In genomic region chr19:48994035-48994386, GRCh38 we compare ENCODE assay signal across 9 cellular contexts. TPM values are rescaled to one million over a fixed set of nuclear protein-coding genes. Genes with fewer than 3 reads are reported as not detected.
DNase-seq lines count a peak whose midpoint lies in the region; ATAC-seq, FAIRE-seq and TF ChIP-seq lines count a peak whose summit lies in the region.
"Had no signal": no experiment of that assay in that cellular context is flagged by ENCODE, and none has a peak within 500 bp of the region (broad histone marks: within the 10 kb centered on the region; RNA-seq: fewer than 3 reads in every experiment).

No MANE protein-coding gene starts in this region.

- DNase-seq in A673 (ENCODE audit: low spot score) = no peak
- DNase-seq in IMR-90 = no peak
- no peak for DNase-seq in cardiac fibroblast (ENCODE audit: low read depth in 2 of 2)
- no peak for DNase-seq in HTR-8/SVneo (ENCODE audit: insufficient read length, low spot score)

- intact Hi-C loops in A673 (cut with micrococcal nuclease; ENCODE audit: unreplicated experiment) (loop anchor here (5.0 kb wide), 1 partner anchor 218 kb away; no protein-coding TSS in a partner anchor), IMR-90 (cut with micrococcal nuclease) (loop anchor here (5.0 to 10.0 kb wide), 3 partner anchors 63 to 211 kb away; partner anchors contain the start of genes CGB7 and KCNA7)

- no peak overlapping the region for H2BK120ac ChIP-seq in IMR-90 (ENCODE audit: low read depth, low read length)

- no peak for FAIRE-seq in HTR-8/SVneo (lab: Jason Lieb, UNC)

- H2BK5ac ChIP-seq in IMR-90 (ENCODE audit: low read depth, low read length, poor library complexity, severe bottlenecking) = peak overlapping the region; percentile 40

- peak overlapping the region; percentile 88 for H2AFZ ChIP-seq in IMR-90 (replicated peaks; ENCODE audit: low read length, poor library complexity)

- H3K4ac ChIP-seq in IMR-90 (ENCODE audit: low read depth, low read length) = peak overlapping the region; percentile 11

- peak overlapping the region; percentile 65 for H3K9ac ChIP-seq in IMR-90 (ENCODE audit: low read depth, low read length)
- peak overlapping the region; percentile 98 for H3K9ac ChIP-seq in mucosa of stomach (ENCODE audit: low read length)

- H3K27me3 ChIP-seq in A673 (replicated peaks; ENCODE audit: insufficient read depth, low read depth, low read length, poor library complexity) = no peaks in the 10 kb centered on the region
- H3K27me3 ChIP-seq in IMR-90 (ENCODE audit: control insufficient read depth, insufficient read depth, low read length) = no peaks in the 10 kb centered on the region
- no peaks in the 10 kb centered on the region for H3K27me3 ChIP-seq in mucosa of stomach (ENCODE audit: control insufficient read depth, insufficient read depth, low read length)

- H3K4me1 ChIP-seq in A673 (ENCODE audit: insufficient read depth, low read length, poor library complexity, severe bottlenecking) (peaks cover 14% of the 10 kb centered on the region), IMR-90 (ENCODE audit: control insufficient read depth, insufficient read depth, low read length) (peaks cover 12% of the 10 kb centered on the region), mucosa of stomach (ENCODE audit: control insufficient read depth, insufficient read depth, low read length) (peaks cover 9% of the 10 kb centered on the region)

- no CpG with 5 or more reads among the region's 13 CpGs for WGBS in IMR-90 (ENCODE audit: extremely low coverage in 2 of 2, insufficient read length in 1 of 2), 2 experiments

- H3K79me1 ChIP-seq in IMR-90 (ENCODE audit: low read depth in 1 of 2, low read length in 2 of 2) = peaks cover 11 to 72% of the 10 kb centered on the region in 2 experiments

- H3K56ac ChIP-seq in IMR-90 (ENCODE audit: extremely low read depth, insufficient read depth, low read length) = peak overlapping the region; percentile 68

- 0 out of 2 replicates have a peak overlapping the region, but pooled peaks have one; percentile 29 for H3K14ac ChIP-seq in IMR-90 (replicated peaks; ENCODE audit: low read depth, low read length)

- no peak overlapping the region; the same call in 2 of the 3 replicates for H2BK15ac ChIP-seq in IMR-90 (ENCODE audit: low read depth, low read length)

- TF ChIP-seq POLR2A in IMR-90 (IDR thresholded peaks at IDR 0.05; ENCODE audit: low read depth, low read length) = no peak

- POLR2A ChIA-PET in A673 (lab: Charles Lee; ENCODE audit: low non-redundant PET) = interaction anchor here (0.6 kb wide), 1 partner anchor 14 kb away, joined by 14 read pairs; no protein-coding TSS in a partner anchor
- POLR2A ChIA-PET in IMR-90 (lab: Charles Lee; ENCODE audit: unreplicated experiment) = no interaction called here

- ATAC-seq in IMR-90 (ENCODE audit: low read depth) (no peak), HG03442 (IDR thresholded peaks at IDR 0.05; ENCODE audit: unreplicated experiment) (no peak), HG03025 (IDR thresholded peaks at IDR 0.05; ENCODE audit: low FRiP score, unreplicated experiment) (no peak), HG03159 (IDR thresholded peaks at IDR 0.05; ENCODE audit: unreplicated experiment) (no peak)

- in situ Hi-C loops in IMR-90 (cut with MboI; ENCODE audit: low sequenced_read_pairs) = no loop called here

- peak overlapping the region; percentile 98 for H3K4me2 ChIP-seq in IMR-90 (ENCODE audit: low read depth, low read length)

- H4K20me1 ChIP-seq in IMR-90 (ENCODE audit: insufficient read depth, low read length) = peaks cover 27% of the 10 kb centered on the region

- H4K5ac ChIP-seq in IMR-90 (ENCODE audit: low read depth, low read length) = no peak overlapping the region; the same call in 1 of the 2 replicates

- TF ChIP-seq RAD21 in IMR-90 (IDR thresholded peaks at IDR 0.05; ENCODE audit: low read length) = no peak

- H3K36me3 ChIP-seq in A673 (ENCODE audit: insufficient read depth, low read length, poor library complexity, severe bottlenecking) (peaks cover 5% of the 10 kb centered on the region), IMR-90 (ENCODE audit: control insufficient read depth, insufficient read depth, low read length) (peaks cover 8% of the 10 kb centered on the region; the same call in 1 of the 2 replicates), mucosa of stomach (ENCODE audit: control insufficient read depth, insufficient read depth, low read length) (no peaks in the 10 kb centered on the region)

- BruUV-seq in A673 (replicated peaks; lab: Mats Ljungman, UMichigan) (no TSS peak), IMR-90 (replicated peaks; lab: Mats Ljungman, UMichigan) (no TSS peak)

- peak overlapping the region; percentile 37 to 72 for H4K8ac ChIP-seq in IMR-90 (ENCODE audit: low read depth in 2 of 2, low read length in 2 of 2)

- H2AK9ac ChIP-seq in IMR-90 (replicated peaks; ENCODE audit: low read depth, low read length, poor library complexity) = peak overlapping the region; percentile 95

- H2BK20ac ChIP-seq in IMR-90 (ENCODE audit: low read depth, low read length) = no peak overlapping the region

- dilution Hi-C loops in IMR-90 (cut with HindIII; ENCODE audit: low sequenced_read_pairs, unreplicated experiment) = no loop called here

- H3K23ac ChIP-seq in IMR-90 (ENCODE audit: low read depth, low read length) = peak overlapping the region; percentile 63

- H3K4me3 ChIP-seq in A673 (ENCODE audit: low read depth, low read length, poor library complexity, severe bottlenecking) = peak overlapping the region; percentile 79
- H3K4me3 ChIP-seq in IMR-90 (ENCODE audit: insufficient read depth, low read depth, low read length) = peak overlapping the region; percentile 62
- peak overlapping the region; percentile 82 to 90 for H3K4me3 ChIP-seq in cardiac fibroblast (replicated peaks in 1 of 2; ENCODE audit: low read depth in 2 of 2, low read length in 2 of 2)
- H3K4me3 ChIP-seq in mucosa of stomach (ENCODE audit: low read length) = peak overlapping the region; percentile 48

- no peak for TF ChIP-seq CTCF in A673 (conservative IDR thresholded peaks at IDR 0.05; ENCODE audit: low read depth, low read length)
- TF ChIP-seq CTCF in IMR-90 (conservative IDR thresholded peaks at IDR 0.05; ENCODE audit: low read depth, low read length) = no peak
- no peak for TF ChIP-seq CTCF in cardiac fibroblast (IDR thresholded peaks at IDR 0.05; ENCODE audit: low read depth, low read length)

- H3K9me3 ChIP-seq in A673 (ENCODE audit: low read depth, low read length, poor library complexity, severe bottlenecking) = no peaks in the 10 kb centered on the region
- H3K9me3 ChIP-seq in IMR-90 (ENCODE audit: control insufficient read depth, insufficient read depth, low read length) = no peaks in the 10 kb centered on the region
- H3K9me3 ChIP-seq in mucosa of stomach (ENCODE audit: control insufficient read depth, low read length) = no peaks in the 10 kb centered on the region

- H2AK5ac ChIP-seq in IMR-90 (ENCODE audit: low read depth, low read length) = peak overlapping the region; percentile 81

- 0 out of 2 replicates have a peak, but pooled peaks cover 3% of the 10 kb centered on the region for H3K9me1 ChIP-seq in IMR-90 (ENCODE audit: insufficient read depth, low read length)

- CTCF ChIA-PET in A673 (lab: Charles Lee) = interaction anchor here (0.5 to 2.1 kb wide), 8 partner anchors 11 to 602 kb away, joined by 3 to 14 read pairs (median 4); partner anchors contain the start of gene KDELR1
- CTCF ChIA-PET in IMR-90 (lab: Yijun Ruan, JAX) = interaction anchor here (0.6 to 1.7 kb wide), 7 partner anchors 15 to 199 kb away, joined by 3 to 6 read pairs (median 3); no protein-coding TSS in a partner anchor

- peak overlapping the region; percentile 85 for H3K27ac ChIP-seq in A673 (ENCODE audit: low read depth, low read length, poor library complexity, severe bottlenecking)
- H3K27ac ChIP-seq in IMR-90 (ENCODE audit: insufficient read depth, low read length) = peak overlapping the region; percentile 53

- peak overlapping the region; percentile 45; the same call in 1 of the 2 replicates for H4K91ac ChIP-seq in IMR-90 (ENCODE audit: insufficient read depth, low read depth, low read length)

- H3K18ac ChIP-seq in IMR-90 (ENCODE audit: low read depth, low read length) = no peak overlapping the region

TF ChIP-seq in IMR-90, 13 proteins besides CTCF, POLR2A, EP300 and RAD21 (continues in another document):
- TF ChIP-seq RCOR1 (IDR thresholded peaks at IDR 0.05; ENCODE audit: insufficient replicate concordance, low read length) (no peak), BHLHE40 (IDR thresholded peaks at IDR 0.05; ENCODE audit: low read depth, low read length) (no peak), ELK1 (IDR thresholded peaks at IDR 0.05; ENCODE audit: borderline replicate concordance, low read depth, low read length) (no peak)

RNA-seq across cellular contexts. Expression of gene RUVBL2, which starts 0.3 kb away (rescaled TPM):
- total RNA-seq in A673 (2021) (227 and 241 TPM in 2 replicates), IMR-90 (2012; rRNA removed) (354 and 391 TPM in 2 replicates)
- polyA plus RNA-seq in IMR-90 (2012; rRNA removed) = 196 and 225 TPM in 2 replicates
- polyA plus RNA-seq in IMR-90 (2012; cell fraction: cytosol; rRNA removed) = 139 and 243 TPM in 2 replicates
- 158 and 323 TPM in 2 replicates for polyA plus RNA-seq in IMR-90 (2012; cell fraction: nucleus; rRNA removed; ENCODE audit: low replicate concordance)

RNA-seq across cellular contexts. Expression of gene GYS1, which starts 0.9 kb away (rescaled TPM):
- total RNA-seq in A673 (2021) (54.6 and 57.0 TPM in 2 replicates), IMR-90 (2012; rRNA removed) (36.1 and 38.7 TPM in 2 replicates)
- polyA plus RNA-seq in IMR-90 (2012; rRNA removed) = 72.2 and 74.8 TPM in 2 replicates
- 45.5 and 80.8 TPM in 2 replicates for polyA plus RNA-seq in IMR-90 (2012; cell fraction: cytosol; rRNA removed)
- polyA plus RNA-seq in IMR-90 (2012; cell fraction: nucleus; rRNA removed; ENCODE audit: low replicate concordance) = 129 and 196 TPM in 2 replicates

RNA-seq across cellular contexts. Expression of gene LHB, which starts 22.9 kb away (rescaled TPM):
- total RNA-seq in A673 (2021) (not detected in 2 replicates), IMR-90 (2012; rRNA removed) (not detected in 2 replicates)
- polyA plus RNA-seq in IMR-90 (2012; rRNA removed) = not detected in 2 replicates
- polyA plus RNA-seq in IMR-90 (2012; cell fraction: cytosol; rRNA removed) = 0.37 TPM in 1 of 2 replicates, not detected in the other
- polyA plus RNA-seq in IMR-90 (2012; cell fraction: nucleus; rRNA removed; ENCODE audit: low replicate concordance) = 1.7 and 5.0 TPM in 2 replicates
- total RNA-seq: activated CD8-positive, alpha-beta memory T cell treated with anti-CD3 and anti-CD28 coated beads for 36 hours had no signal

RNA-seq across cellular contexts. Expression of gene FTL, which starts 28.9 kb away (rescaled TPM):
- total RNA-seq in A673 (2021) = 1,330 and 1,983 TPM in 2 replicates
- total RNA-seq in IMR-90 (2012; rRNA removed) = 913 and 1,057 TPM in 2 replicates
- polyA plus RNA-seq in IMR-90 (2012; rRNA removed) = 2,766 and 2,944 TPM in 2 replicates
- polyA plus RNA-seq in IMR-90 (2012; cell fraction: cytosol; rRNA removed) = 1,686 and 2,711 TPM in 2 replicates
- 443 and 473 TPM in 2 replicates for polyA plus RNA-seq in IMR-90 (2012; cell fraction: nucleus; rRNA removed; ENCODE audit: low replicate concordance)

RNA-seq across cellular contexts. Expression of gene CGB3, which starts 30.1 kb away (rescaled TPM):
- total RNA-seq in A673 (2021) (not detected in 2 replicates), IMR-90 (2012; rRNA removed) (not detected in 2 replicates)
- polyA plus RNA-seq in IMR-90 (2012; rRNA removed) = not detected in 2 replicates
- 0.07 TPM in 1 of 2 replicates, not detected in the other for polyA plus RNA-seq in IMR-90 (2012; cell fraction: cytosol; rRNA removed)
- polyA plus RNA-seq in IMR-90 (2012; cell fraction: nucleus; rRNA removed; ENCODE audit: low replicate concordance) = 0.11 TPM in 1 of 2 replicates, not detected in the other
- total RNA-seq: activated CD8-positive, alpha-beta memory T cell treated with anti-CD3 and anti-CD28 coated beads for 36 hours had no signal
